Comparison of ENCODE assay signal across 10 cellular contexts in the genomic region with DNA sequence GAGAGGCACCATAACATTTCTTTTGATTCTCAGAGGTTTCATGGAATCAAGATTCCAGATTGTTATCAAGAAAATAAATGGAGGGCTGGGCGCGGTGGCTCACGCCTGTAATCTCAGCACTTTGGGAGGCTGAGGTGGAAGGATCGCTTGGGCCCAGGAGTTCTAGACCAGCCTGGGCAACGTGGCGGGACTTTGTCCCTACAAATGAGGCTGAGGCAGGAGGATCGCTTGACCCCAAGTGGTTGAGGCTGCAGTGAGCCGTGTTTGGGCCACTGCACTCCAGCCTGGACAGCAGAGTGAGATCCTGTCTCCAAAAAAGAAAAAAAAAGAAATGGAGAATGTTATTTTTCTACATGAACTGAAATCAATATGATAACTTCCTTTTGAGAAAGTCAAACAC. TPM values are rescaled to one million over a fixed set of nuclear protein-coding genes. Genes with fewer than 3 reads are reported as not detected.
DNase-seq lines count a peak whose midpoint lies in the region; ATAC-seq, FAIRE-seq and TF ChIP-seq lines count a peak whose summit lies in the region.
"Had no signal": no experiment of that assay in that cellular context is flagged by ENCODE, and none has a peak within 500 bp of the region (broad histone marks: within the 10 kb centered on the region; RNA-seq: fewer than 3 reads in every experiment).

No MANE protein-coding gene starts in this region.

- H3K4me2 ChIP-seq in PC-9 (peak overlapping the region; percentile 97), endothelial cell of umbilical vein (ENCODE audit: insufficient read depth, low read length) (peak overlapping the region; percentile 95)

- CTCF ChIA-PET in Calu3 (lab: Charles Lee) (no interaction called here), PC-9 (lab: Charles Lee) (no interaction called here), endothelial cell of umbilical vein (lab: Charles Lee) (interaction anchor here (3.5 kb wide), 1 partner anchor 60 kb away, joined by 26 read pairs; no protein-coding TSS in a partner anchor)

- peaks cover 57% of the 10 kb centered on the region for H3K36me3 Mint-ChIP-seq in Calu3 (ENCODE audit: insufficient read depth, unreplicated experiment)

- H3K4me3 Mint-ChIP-seq in Calu3 (ENCODE audit: low read depth, unreplicated experiment), result peak overlapping the region; percentile 74

- POLR2A ChIA-PET in PC-9 (lab: Charles Lee; ENCODE audit: unreplicated experiment), result no interaction called here
- POLR2A ChIA-PET in endothelial cell of umbilical vein (lab: Charles Lee), result no interaction called here

- no peak for FAIRE-seq in endothelial cell of umbilical vein (lab: Jason Lieb, UNC)
- no peak for FAIRE-seq in pancreas (lab: Jason Lieb, UNC)

- H4K20me1 ChIP-seq in PC-9 (ENCODE audit: insufficient read depth) (peaks cover 62% of the 10 kb centered on the region), endothelial cell of umbilical vein (replicated peaks; ENCODE audit: control insufficient read depth, extremely low read depth, insufficient read depth, low read length) (peaks cover 5% of the 10 kb centered on the region)

- no peaks in the 10 kb centered on the region for H3K27me3 Mint-ChIP-seq in Calu3 (ENCODE audit: unreplicated experiment)

- H3K9me2 ChIP-seq in PC-9 (ENCODE audit: insufficient read depth), result no peaks in the 10 kb centered on the region

- WGBS in pancreas, 2 donors, result 44 to 48% methylated on average over 8 of the region's 8 CpGs

- no peak overlapping the region for H3K9ac ChIP-seq in endothelial cell of umbilical vein (replicated peaks; ENCODE audit: extremely low read depth, insufficient read depth, low read length)

- no peak for ATAC-seq in pancreas
- no peak for ATAC-seq in GM19463 (IDR thresholded peaks at IDR 0.05; ENCODE audit: unreplicated experiment)

- intact Hi-C loops in Calu3 (cut with micrococcal nuclease; ENCODE audit: unreplicated experiment), result loop anchor here (2.0 to 5.0 kb wide), 3 partner anchors 53 to 152 kb away; partner anchors contain the start of gene GALNT16
- intact Hi-C loops in PC-9 (cut with micrococcal nuclease; ENCODE audit: unreplicated experiment), result no loop called here
- intact Hi-C loops in endothelial cell of umbilical vein (cut with micrococcal nuclease), result loop anchor here (5.0 to 10.0 kb wide), 2 partner anchors 157 to 365 kb away; partner anchors contain the start of gene SRSF5
- intact Hi-C loops in pancreas (cut with DNase I), result no loop called here

- H3K36me3 ChIP-seq in PC-9 (ENCODE audit: low read depth), result peaks cover 22% of the 10 kb centered on the region
- peaks cover 7 to 9% of the 10 kb centered on the region in 2 experiments for H3K36me3 ChIP-seq in endothelial cell of umbilical vein (ENCODE audit: control insufficient read depth in 2 of 2, extremely low read depth in 1 of 2, insufficient read depth in 2 of 2, low read length in 2 of 2)
- H3K36me3 ChIP-seq in pancreas, result peaks cover 0 to 4% (median 0%) of the 10 kb centered on the region in 3 donors

- H2AFZ ChIP-seq in PC-9 (no peak overlapping the region), endothelial cell of umbilical vein (ENCODE audit: low read depth, low read length) (no peak overlapping the region)

- TF ChIP-seq POLR2A in endothelial cell of umbilical vein (IDR thresholded peaks at IDR 0.05; ENCODE audit: low read depth, low read length), result no peak

- H3K27ac ChIP-seq in PC-9 (no peak overlapping the region), endothelial cell of umbilical vein (ENCODE audit: insufficient read depth, low read depth, low read length) (no peak overlapping the region), pancreas (no peak overlapping the region)

- dilution Hi-C loops in endothelial cell of umbilical vein (cut with MboI; ENCODE audit: extremely low pct_ligation_motif_present, low sequenced_read_pairs), result no loop called here

- H3K9me1 ChIP-seq in endothelial cell of umbilical vein (replicated peaks; ENCODE audit: control insufficient read depth, extremely low read depth, insufficient read depth, low read length), result no peaks in the 10 kb centered on the region

- H3K79me2 ChIP-seq in PC-9 (ENCODE audit: low read depth), result peaks cover 95% of the 10 kb centered on the region
- peaks cover 75% of the 10 kb centered on the region for H3K79me2 ChIP-seq in endothelial cell of umbilical vein (ENCODE audit: control insufficient read depth, insufficient read depth, low read length)

- DNase-seq in Calu3, result no peak
- DNase-seq in PC-9, result no peak
- no peak for DNase-seq in endothelial cell of umbilical vein (ENCODE audit: low read depth, low spot score)
- DNase-seq in pancreas, result no peak
- DNase-seq in glomerular visceral epithelial cell (ENCODE audit: extremely low spot score), result no peak
- DNase-seq in KG1 (lab: John Stamatoyannopoulos, UW), result no peak
- no peak for DNase-seq in NCI-H748 treated with DMSO at 0.1 percent for 48 hours (lab: John Stamatoyannopoulos, UW)
- DNase-seq: activated gamma-delta T cell; stimulated activated CD4-positive, alpha-beta T cell treated with anti-CD3 and anti-CD28 coated beads, Interleukin-15, amount 100 ng/mL, for 24 hours had no signal

- H3K9me3 ChIP-seq in PC-9 (ENCODE audit: insufficient read depth, low read depth) (no peaks in the 10 kb centered on the region), endothelial cell of umbilical vein (replicated peaks; ENCODE audit: control insufficient read depth, insufficient read depth, low read length) (no peaks in the 10 kb centered on the region), pancreas (no peaks in the 10 kb centered on the region)

- TF ChIP-seq CTCF in Calu3 (IDR thresholded peaks at IDR 0.05; ENCODE audit: unreplicated experiment) (no peak), PC-9 (conservative IDR thresholded peaks at IDR 0.05) (no peak), endothelial cell of umbilical vein (IDR thresholded peaks at IDR 0.05; ENCODE audit: extremely low read depth in 1 of 2, insufficient read depth in 1 of 2, low read depth in 1 of 2, low read length in 2 of 2) (no peak), pancreas (IDR thresholded peaks at IDR 0.05) (no peak)

- H3K27me3 ChIP-seq in PC-9 (ENCODE audit: insufficient read depth, low read depth) (no peaks in the 10 kb centered on the region), endothelial cell of umbilical vein (ENCODE audit: control insufficient read depth in 2 of 2, insufficient read depth in 2 of 2, low read length in 2 of 2) (no peaks in the 10 kb centered on the region), pancreas (no peaks in the 10 kb centered on the region)

- no peaks in the 10 kb centered on the region for H3K9me3 Mint-ChIP-seq in Calu3 (ENCODE audit: low read depth, unreplicated experiment)

- H3K4me1 ChIP-seq in PC-9 (replicated peaks; ENCODE audit: insufficient read depth) (peaks cover 46% of the 10 kb centered on the region), endothelial cell of umbilical vein (ENCODE audit: control insufficient read depth, extremely low read depth, insufficient read depth, low read length) (peaks cover 31% of the 10 kb centered on the region), pancreas (peaks cover 11 to 27% (median 18%) of the 10 kb centered on the region in 3 donors)

- BruUV-seq in Calu3 (replicated peaks; lab: Mats Ljungman, UMichigan), result no TSS peak
- BruUV-seq in PC-9 (replicated peaks; lab: Mats Ljungman, UMichigan), result no TSS peak
- no TSS peak for BruUV-seq in endothelial cell of umbilical vein (replicated peaks; lab: Mats Ljungman, UMichigan)

- H3K27ac Mint-ChIP-seq in Calu3 (ENCODE audit: unreplicated experiment), result peak overlapping the region; percentile 98

- H3F3A ChIP-seq in PC-9 (ENCODE audit: insufficient read depth, low read depth), result peaks cover 6% of the 10 kb centered on the region; the same call in 1 of the 2 replicates

- peaks cover 20% of the 10 kb centered on the region for H3K4me1 Mint-ChIP-seq in Calu3 (ENCODE audit: low read depth, unreplicated experiment)

- H3K4me3 ChIP-seq in PC-9, result peak overlapping the region; percentile 96
- H3K4me3 ChIP-seq in endothelial cell of umbilical vein (replicated peaks in 1 of 3; ENCODE audit: insufficient read depth in 1 of 3, low read depth in 1 of 3, low read length in 3 of 3), result peak overlapping the region in 2 of 3 experiments; percentile 19 to 84
- peak overlapping the region; percentile 53 to 90 (median 74) for H3K4me3 ChIP-seq in pancreas

TF ChIP-seq in endothelial cell of umbilical vein, 7 proteins besides CTCF, POLR2A, EP300 and RAD21 (continues in another document):
- TF ChIP-seq JUN (IDR thresholded peaks at IDR 0.05; ENCODE audit: borderline replicate concordance, insufficient read depth, insufficient read length, low read depth), result no peak
- no peak for TF ChIP-seq MAX (IDR thresholded peaks at IDR 0.05; ENCODE audit: insufficient read depth, insufficient read length)
- TF ChIP-seq GATA2 (IDR thresholded peaks at IDR 0.05; ENCODE audit: insufficient read depth, insufficient read length, low read depth, low read length), result no peak
- TF ChIP-seq POLR2AphosphoS5 (IDR thresholded peaks at IDR 0.05; ENCODE audit: insufficient read depth, low read depth, low read length), result no peak

RNA-seq across cellular contexts. Expression of gene SLC39A9, which starts 1.3 kb away (rescaled TPM):
- total RNA-seq in Calu3 (2022) (88.3 and 94.7 TPM in 2 replicates), PC-9 (2021) (78.7 and 95.1 TPM in 2 replicates), endothelial cell of umbilical vein (52.1 and 55.2 TPM in 2 replicates), pancreas (10 to 100 TPM; 24.3 to 40.2 (median 35.5) TPM)
- polyA plus RNA-seq in endothelial cell of umbilical vein (39.8 and 40.8 TPM in 2 replicates), pancreas (10 to 100 TPM; 13.2 to 20.1 TPM)
- polyA plus RNA-seq in endothelial cell of umbilical vein (2011; cell fraction: cytosol; rRNA removed), result 34.5 and 37.5 TPM in 2 replicates
- 34.1 and 42.7 TPM in 2 replicates for polyA plus RNA-seq in endothelial cell of umbilical vein (2011; cell fraction: nucleus; rRNA removed)
- polyA plus RNA-seq in endothelial cell of umbilical vein (2012), result 26.8 and 32.5 TPM in 2 replicates
- 147 and 153 TPM in 2 replicates for polyA minus RNA-seq in endothelial cell of umbilical vein
- polyA minus RNA-seq in endothelial cell of umbilical vein (2011; cell fraction: cytosol; rRNA and poly(A)+ RNA removed), result 75.0 TPM
- 41.5 and 58.3 TPM in 2 replicates for polyA minus RNA-seq in endothelial cell of umbilical vein (2011; cell fraction: nucleus; rRNA and poly(A)+ RNA removed)

RNA-seq across cellular contexts. Expression of gene ERH, which starts 1.7 kb away (rescaled TPM):
- total RNA-seq in Calu3 (2022) (313 and 343 TPM in 2 replicates), PC-9 (2021) (197 and 347 TPM in 2 replicates), endothelial cell of umbilical vein (263 and 273 TPM in 2 replicates), pancreas (10 to 100 TPM; 32.4 to 75.4 (median 50.4) TPM)
- polyA plus RNA-seq in endothelial cell of umbilical vein (127 and 157 TPM in 2 replicates), pancreas (10 to 100 TPM; 67.2 to 71.7 TPM)
- 144 and 156 TPM in 2 replicates for polyA plus RNA-seq in endothelial cell of umbilical vein (2011; cell fraction: cytosol; rRNA removed)
- 51.7 and 53.8 TPM in 2 replicates for polyA plus RNA-seq in endothelial cell of umbilical vein (2011; cell fraction: nucleus; rRNA removed)
- 192 and 238 TPM in 2 replicates for polyA plus RNA-seq in endothelial cell of umbilical vein (2012)
- polyA minus RNA-seq in endothelial cell of umbilical vein, result 71.9 and 111 TPM in 2 replicates
- polyA minus RNA-seq in endothelial cell of umbilical vein (2011; cell fraction: cytosol; rRNA and poly(A)+ RNA removed), result 140 TPM
- 33.5 and 51.1 TPM in 2 replicates for polyA minus RNA-seq in endothelial cell of umbilical vein (2011; cell fraction: nucleus; rRNA and poly(A)+ RNA removed)

Comparison
In these comparisons a context has a peak if more than half of its experiments do, and no peak if none do; other contexts are left out.
1. intact Hi-C loops: an anchor here in Calu3 (2.0 to 5.0 kb wide) and endothelial cell of umbilical vein (5.0 to 10.0 kb wide); none called in PC-9 and pancreas.